Comparison of ENCODE assay signal across 8 cellular contexts in the genomic region with DNA sequence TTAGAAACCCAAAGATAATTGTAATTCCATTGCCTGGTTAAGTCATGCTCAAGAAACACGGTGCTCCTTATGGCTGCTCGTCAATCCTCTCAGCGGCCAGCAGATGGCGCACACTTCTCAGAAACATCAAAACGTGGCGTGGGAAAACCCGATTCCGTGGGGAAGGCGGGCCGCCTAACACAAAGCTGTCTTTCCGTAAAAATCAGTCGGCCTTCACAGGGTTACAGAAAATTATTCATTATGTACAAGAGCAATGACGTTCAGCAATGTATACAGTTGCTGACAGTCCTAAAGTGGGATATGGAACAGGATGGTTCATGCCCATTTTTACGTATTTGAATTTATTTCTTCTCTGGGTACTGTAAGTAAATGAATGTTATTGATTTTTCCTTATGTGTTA.
DNase-seq lines count a peak whose midpoint lies in the region; ATAC-seq lines count a peak whose summit lies in the region.

No MANE protein-coding gene starts in this region.

- peak; percentile 54 for ATAC-seq in HG02938 (IDR thresholded peaks at IDR 0.05; ENCODE audit: unreplicated experiment)
- ATAC-seq in effector memory CD8-positive, alpha-beta T cell (replicated peaks) = peak; percentile 53

- CTCF ChIA-PET in activated CD4-positive, alpha-beta memory T cell treated with anti-CD3 and anti-CD28 coated beads for 36 hours (lab: Charles Lee) = interaction anchor here (0.7 to 4.3 kb wide), 21 partner anchors 9 to 1117 kb away, joined by 3 to 34 read pairs (median 5); no protein-coding TSS in a partner anchor

- no peaks in the 10 kb centered on the region for H3K36me3 Mint-ChIP-seq in activated CD4-positive, alpha-beta memory T cell treated with anti-CD3 and anti-CD28 coated beads for 36 hours
- H3K36me3 Mint-ChIP-seq in effector memory CD8-positive, alpha-beta T cell (ENCODE audit: insufficient read depth) = no peaks in the 10 kb centered on the region

- H3K4me1 Mint-ChIP-seq in activated CD4-positive, alpha-beta memory T cell treated with anti-CD3 and anti-CD28 coated beads for 36 hours (ENCODE audit: low read depth) = no peaks in the 10 kb centered on the region
- peaks cover 0 to 2% of the 10 kb centered on the region in 2 donors for H3K4me1 Mint-ChIP-seq in effector memory CD8-positive, alpha-beta T cell (ENCODE audit: low read depth in 2 of 2)

- H3K27me3 Mint-ChIP-seq in activated CD4-positive, alpha-beta memory T cell treated with anti-CD3 and anti-CD28 coated beads for 36 hours = peaks cover 11% of the 10 kb centered on the region
- H3K27me3 Mint-ChIP-seq in effector memory CD8-positive, alpha-beta T cell = peaks cover 0 to 26% of the 10 kb centered on the region in 2 donors

- H3K27ac Mint-ChIP-seq in activated CD4-positive, alpha-beta memory T cell treated with anti-CD3 and anti-CD28 coated beads for 36 hours = no peak overlapping the region
- no peak overlapping the region for H3K27ac Mint-ChIP-seq in effector memory CD8-positive, alpha-beta T cell

- POLR2A ChIA-PET in activated CD4-positive, alpha-beta memory T cell treated with anti-CD3 and anti-CD28 coated beads for 36 hours (lab: Charles Lee) = no interaction called here

- intact Hi-C loops in activated CD4-positive, alpha-beta memory T cell treated with anti-CD3 and anti-CD28 coated beads for 36 hours (cut with micrococcal nuclease) = loop anchor here (5.0 kb wide), 3 partner anchors 352 to 572 kb away; no protein-coding TSS in a partner anchor

- H3K9me3 Mint-ChIP-seq in activated CD4-positive, alpha-beta memory T cell treated with anti-CD3 and anti-CD28 coated beads for 36 hours = no peaks in the 10 kb centered on the region
- no peaks in the 10 kb centered on the region for H3K9me3 Mint-ChIP-seq in effector memory CD8-positive, alpha-beta T cell

- DNase-seq in NOMO-1 (lab: John Stamatoyannopoulos, UW; ENCODE audit: unreplicated experiment in 2 of 2) (peak; percentile 20 to 45), NOMO-1 treated with dmso at 0.1 percent for 144 hours (lab: John Stamatoyannopoulos, UW; ENCODE audit: unreplicated experiment) (no peak), NCI-H2227 treated with DMSO at 0.1 percent for 48 hours (lab: John Stamatoyannopoulos, UW) (peak; percentile 68), medulla oblongata (ENCODE audit: extremely low spot score) (peak; percentile 89)
- DNase-seq in activated CD4-positive, alpha-beta memory T cell treated with anti-CD3 and anti-CD28 coated beads for 36 hours = peak; percentile 72
- DNase-seq in effector memory CD8-positive, alpha-beta T cell = peak; percentile 14 to 34 (median 30)
- DNase-seq in stimulated activated CD8-positive, alpha-beta memory T cell treated with anti-CD3 and anti-CD28 coated beads, Interleukin-15, amount 100 ng/mL, for 4 hours (ENCODE audit: low read depth in 2 of 2) = peak; percentile 13

- no peak overlapping the region for H3K4me3 Mint-ChIP-seq in activated CD4-positive, alpha-beta memory T cell treated with anti-CD3 and anti-CD28 coated beads for 36 hours
- H3K4me3 Mint-ChIP-seq in effector memory CD8-positive, alpha-beta T cell = no peak overlapping the region
